ENCODE assay signal across 25 cellular contexts in the genomic region with DNA sequence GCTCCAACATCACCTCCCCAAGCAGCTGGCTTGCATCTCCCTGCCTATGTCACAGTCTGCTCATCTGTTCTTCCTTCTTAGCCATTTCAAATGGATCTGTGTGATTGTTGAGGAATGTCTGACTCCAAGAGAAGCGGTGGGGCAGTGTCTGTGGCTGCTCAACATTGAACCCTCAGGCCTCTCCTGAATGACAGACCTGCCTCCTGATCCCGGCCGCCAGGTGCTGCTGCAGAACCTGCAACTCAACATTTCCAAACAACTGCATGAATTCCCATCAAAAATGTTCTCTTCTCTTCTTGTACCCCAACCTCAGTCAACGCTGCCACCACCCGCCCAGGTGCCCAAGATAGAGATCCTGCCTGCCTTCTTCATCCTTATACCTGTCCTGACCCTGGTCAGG.
"Had no signal": no experiment of that assay in that cellular context is flagged by ENCODE, and none has a peak within 500 bp of the region (broad histone marks: within the 10 kb centered on the region; RNA-seq: fewer than 3 reads in every experiment).

No MANE protein-coding gene starts in this region.

- H3K4me1 ChIP-seq: left lung, lower lobe of right lung, pancreas, psoas muscle had no signal

- H3K27me3 Mint-ChIP-seq: activated CD4-positive, alpha-beta T cell treated with anti-CD3 and anti-CD28 coated beads for 36 hours; activated CD8-positive, alpha-beta memory T cell treated with anti-CD3 and anti-CD28 coated beads, Interleukin-2, amount 10 ng/mL, durations not matched to agents 7 days and 5 days; stimulated activated naive CD8-positive, alpha-beta T cell treated with anti-CD3 and anti-CD28 coated beads, Interleukin-15, Interleukin-2, amounts not matched to agents 100 ng/mL and 50 ng/mL, for 24 hours had no signal

- H3K4me3 Mint-ChIP-seq: activated CD4-positive, alpha-beta T cell treated with anti-CD3 and anti-CD28 coated beads for 36 hours; activated CD8-positive, alpha-beta memory T cell treated with anti-CD3 and anti-CD28 coated beads, Interleukin-2, amount 10 ng/mL, durations not matched to agents 7 days and 5 days; activated CD8-positive, alpha-beta T cell treated with anti-CD3 and anti-CD28 coated beads, Interleukin-2, amount 10 ng/mL, durations not matched to agents 7 days and 5 days; activated naive CD4-positive, alpha-beta T cell treated with anti-CD3 and anti-CD28 coated beads for 36 hours; naive B cell; stimulated activated naive CD8-positive, alpha-beta T cell treated with anti-CD3 and anti-CD28 coated beads, Interleukin-15, Interleukin-2, amounts not matched to agents 100 ng/mL and 50 ng/mL, for 24 hours; T-helper 2 cell treated with Interferon-gamma antibody and Interleukin-4, amounts not matched to agents 5 μg/mL and 100 μg/mL, for 36 hours had no signal

- H3K9me3 ChIP-seq: esophagus muscularis mucosa, left lung, lower lobe of right lung, pancreas, psoas muscle, thoracic aorta, upper lobe of left lung, vagina had no signal

- H3K9me3 Mint-ChIP-seq: activated naive CD4-positive, alpha-beta T cell treated with anti-CD3 and anti-CD28 coated beads for 36 hours; activated T-helper 2 cell treated with anti-CD3 and anti-CD28 coated beads, Interferon-gamma antibody, Interleukin-2, Interleukin-4, amounts not matched to agents 10 μg/mL and 5 μg/mL and 100 μg/mL, durations not matched to agents 14 hours and 24 hours and 36 hours; naive B cell; stimulated activated naive CD8-positive, alpha-beta T cell treated with anti-CD3 and anti-CD28 coated beads, Interleukin-15, Interleukin-2, amounts not matched to agents 100 ng/mL and 50 ng/mL, for 24 hours; T-helper 2 cell treated with Interferon-gamma antibody and Interleukin-4, amounts not matched to agents 5 μg/mL and 100 μg/mL, for 36 hours had no signal

- H3K27ac Mint-ChIP-seq: activated CD4-positive, alpha-beta T cell treated with anti-CD3 and anti-CD28 coated beads for 36 hours; activated CD8-positive, alpha-beta memory T cell treated with anti-CD3 and anti-CD28 coated beads, Interleukin-2, amount 10 ng/mL, durations not matched to agents 7 days and 5 days; activated naive CD4-positive, alpha-beta T cell treated with anti-CD3 and anti-CD28 coated beads for 36 hours; activated T-helper 2 cell treated with anti-CD3 and anti-CD28 coated beads, Interferon-gamma antibody, Interleukin-2, Interleukin-4, amounts not matched to agents 10 μg/mL and 5 μg/mL and 100 μg/mL, durations not matched to agents 14 hours and 24 hours and 36 hours; T-helper 2 cell treated with Interferon-gamma antibody and Interleukin-4, amounts not matched to agents 5 μg/mL and 100 μg/mL, for 36 hours had no signal

- H3K27me3 ChIP-seq: brain microvascular endothelial cell, esophagus muscularis mucosa, foreskin keratinocyte, left lung, upper lobe of left lung, vagina had no signal

- H3K36me3 Mint-ChIP-seq: activated CD8-positive, alpha-beta memory T cell treated with anti-CD3 and anti-CD28 coated beads, Interleukin-2, amount 10 ng/mL, durations not matched to agents 7 days and 5 days; naive B cell had no signal

- H3K27ac ChIP-seq: brain microvascular endothelial cell, esophagus muscularis mucosa, foreskin keratinocyte, left lung, lower lobe of right lung, pancreas, psoas muscle, thoracic aorta, vagina had no signal

- H3K36me3 ChIP-seq: brain microvascular endothelial cell, esophagus muscularis mucosa, left lung, lower lobe of right lung, pancreas, thoracic aorta, upper lobe of left lung, vagina had no signal

- DNase-seq: activated CD4-positive, alpha-beta T cell treated with anti-CD3 and anti-CD28 coated beads for 36 hours; activated CD4-positive, CD25-positive, alpha-beta regulatory T cell; activated CD8-positive, alpha-beta memory T cell treated with anti-CD3 and anti-CD28 coated beads, Interleukin-2, amount 10 ng/mL, durations not matched to agents 7 days and 5 days; activated CD8-positive, alpha-beta T cell treated with anti-CD3 and anti-CD28 coated beads, Interleukin-2, amount 10 ng/mL, durations not matched to agents 7 days and 5 days; activated naive CD4-positive, alpha-beta T cell treated with anti-CD3 and anti-CD28 coated beads for 36 hours; activated T-cell treated with anti-CD3 and anti-CD28 coated beads, Interleukin-2, amount 50 U/mL, for 48 hours; amniotic stem cell; brain microvascular endothelial cell; cortex of kidney; foreskin keratinocyte; left lung; lower lobe of right lung; naive B cell; nucleus accumbens; pancreas; psoas muscle; stimulated activated CD4-positive, alpha-beta T cell treated with anti-CD3 and anti-CD28 coated beads, Interleukin-2, amount 100 ng/mL, for 48 hours; T-helper 1 cell; upper lobe of left lung had no signal

- ATAC-seq: activated CD4-positive, alpha-beta T cell treated with anti-CD3 and anti-CD28 coated beads for 36 hours; activated CD8-positive, alpha-beta memory T cell treated with anti-CD3 and anti-CD28 coated beads, Interleukin-2, amount 10 ng/mL, durations not matched to agents 7 days and 5 days; activated CD8-positive, alpha-beta T cell treated with anti-CD3 and anti-CD28 coated beads, Interleukin-2, amount 10 ng/mL, durations not matched to agents 7 days and 5 days; foreskin keratinocyte; left lung; lower lobe of right lung; pancreas; psoas muscle had no signal

- H3K4me3 ChIP-seq: esophagus muscularis mucosa, left lung, lower lobe of right lung, pancreas, psoas muscle, thoracic aorta, upper lobe of left lung, vagina had no signal
